In genomic region chr6:21003780-21004541, GRCh38 we compare ENCODE assay signal across 10 cellular contexts.
A peak's percentile ranks its signal among the peaks of the same experiment; 100 is the strongest.
DNase-seq lines count a peak whose midpoint lies in the region; ATAC-seq and TF ChIP-seq lines count a peak whose summit lies in the region.
"Had no signal": no experiment of that assay in that cellular context is flagged by ENCODE, and none has a peak within 500 bp of the region (broad histone marks: within the 10 kb centered on the region; RNA-seq: fewer than 3 reads in every experiment).

No MANE protein-coding gene starts in this region.

- no peak overlapping the region for H2BK120ac ChIP-seq in neuronal stem cell (ENCODE audit: low read depth, low read length)

- H3K4me3 Mint-ChIP-seq in activated CD4-positive, alpha-beta memory T cell treated with anti-CD3 and anti-CD28 coated beads for 36 hours, result no peak overlapping the region

- no peaks in the 10 kb centered on the region for H3K9me3 Mint-ChIP-seq in activated CD4-positive, alpha-beta memory T cell treated with anti-CD3 and anti-CD28 coated beads for 36 hours

- no peak overlapping the region for H2AK5ac ChIP-seq in neuronal stem cell (ENCODE audit: low read depth, low read length)

- H3K9me3 ChIP-seq in neuronal stem cell (replicated peaks in 1 of 2; ENCODE audit: control insufficient read depth in 2 of 2, insufficient read depth in 1 of 2, low read depth in 1 of 2, low read length in 2 of 2), result peaks cover 0 to 2% of the 10 kb centered on the region in 2 donors
- H3K9me3 ChIP-seq: thoracic aorta had no signal

- H3K36me3 ChIP-seq in neuronal stem cell (replicated peaks in 1 of 2; ENCODE audit: control insufficient read depth in 2 of 2, insufficient read depth in 2 of 2, low read length in 2 of 2), result peaks cover 1 to 8% of the 10 kb centered on the region in 2 donors
- H3K36me3 ChIP-seq: thoracic aorta had no signal

- peaks cover 3 to 4% of the 10 kb centered on the region in 2 donors for H3K4me1 ChIP-seq in neuronal stem cell (ENCODE audit: control insufficient read depth in 2 of 2, insufficient read depth in 1 of 2, low read depth in 1 of 2, low read length in 2 of 2)

- H3K23ac ChIP-seq in neuronal stem cell (ENCODE audit: low read depth, low read length, poor library complexity), result no peak overlapping the region

- H3K27ac Mint-ChIP-seq in activated CD4-positive, alpha-beta memory T cell treated with anti-CD3 and anti-CD28 coated beads for 36 hours, result no peak overlapping the region

- no peak overlapping the region for H3K4me3 ChIP-seq in foreskin fibroblast (ENCODE audit: low read depth in 1 of 2, low read length in 2 of 2)
- H3K4me3 ChIP-seq in neuronal stem cell (ENCODE audit: low read length in 2 of 2), result no peak overlapping the region
- H3K4me3 ChIP-seq: K562, thoracic aorta had no signal

- H3K4me1 Mint-ChIP-seq in activated CD4-positive, alpha-beta memory T cell treated with anti-CD3 and anti-CD28 coated beads for 36 hours (ENCODE audit: low read depth), result no peaks in the 10 kb centered on the region

- H3K4ac ChIP-seq in neuronal stem cell (ENCODE audit: low read length), result no peak overlapping the region

- CTCF ChIA-PET in activated CD4-positive, alpha-beta memory T cell treated with anti-CD3 and anti-CD28 coated beads for 36 hours (lab: Charles Lee), result no interaction called here

- H3K27ac ChIP-seq in neuronal stem cell (replicated peaks; ENCODE audit: low read length), result no peak overlapping the region
- H3K27ac ChIP-seq: thoracic aorta had no signal

- no peak overlapping the region for H2AFZ ChIP-seq in neuronal stem cell (ENCODE audit: low read length)

- no peak overlapping the region for H3K18ac ChIP-seq in neuronal stem cell (ENCODE audit: low read length)

- POLR2A ChIA-PET in activated CD4-positive, alpha-beta memory T cell treated with anti-CD3 and anti-CD28 coated beads for 36 hours (lab: Charles Lee), result no interaction called here

- ATAC-seq in GM18511 (IDR thresholded peaks at IDR 0.05; ENCODE audit: unreplicated experiment) (peak; percentile 87), HG02623 (IDR thresholded peaks at IDR 0.05; ENCODE audit: unreplicated experiment) (peak; percentile 82)
- ATAC-seq: K562 had no signal

- no peak overlapping the region for H2BK12ac ChIP-seq in neuronal stem cell (ENCODE audit: low read length)

- no peak overlapping the region for H3K4me2 ChIP-seq in neuronal stem cell (ENCODE audit: insufficient read depth, low read length, poor library complexity, severe bottlenecking)

- H4K8ac ChIP-seq in neuronal stem cell (ENCODE audit: low read depth, low read length), result no peak overlapping the region

- DNase-seq in NCI-H1930 (lab: John Stamatoyannopoulos, UW) (peak; percentile 27 to 74), foreskin fibroblast (peak; percentile 50 to 70), neuronal stem cell (ENCODE audit: low spot score) (no peak), GF-D8 (lab: John Stamatoyannopoulos, UW) (no peak), NCI-H1436 (lab: John Stamatoyannopoulos, UW) (no peak)
- DNase-seq in activated CD4-positive, alpha-beta memory T cell treated with anti-CD3 and anti-CD28 coated beads for 36 hours, result no peak

- H3K79me1 ChIP-seq in neuronal stem cell (ENCODE audit: low read depth, low read length), result no peaks in the 10 kb centered on the region

- intact Hi-C loops in activated CD4-positive, alpha-beta memory T cell treated with anti-CD3 and anti-CD28 coated beads for 36 hours (cut with micrococcal nuclease), result no loop called here

- H4K91ac ChIP-seq in neuronal stem cell (ENCODE audit: low read depth, low read length, poor library complexity), result no peak overlapping the region

- no peak overlapping the region for H2BK5ac ChIP-seq in neuronal stem cell (ENCODE audit: low read length)

- no peak for TF ChIP-seq CTCF in foreskin fibroblast (IDR thresholded peaks at IDR 0.05; ENCODE audit: low read depth, low read length)

- H3K27me3 ChIP-seq in neuronal stem cell (ENCODE audit: control insufficient read depth in 3 of 3, insufficient read depth in 3 of 3, low read depth in 1 of 3, low read length in 3 of 3), result no peaks in the 10 kb centered on the region

- H3K14ac ChIP-seq in neuronal stem cell (ENCODE audit: low read length), result no peak overlapping the region

- no CpG with 5 or more reads among the region's 3 CpGs for WGBS in neuronal stem cell (ENCODE audit: extremely low coverage in 2 of 2, insufficient read length in 2 of 2, insufficient replicate concordance in 1 of 2), 2 donors

- no peak overlapping the region for H2BK15ac ChIP-seq in neuronal stem cell (ENCODE audit: low read length)

- no peak overlapping the region for H3K9ac ChIP-seq in neuronal stem cell (ENCODE audit: low read depth, low read length, poor library complexity)

- H3K27me3 Mint-ChIP-seq in activated CD4-positive, alpha-beta memory T cell treated with anti-CD3 and anti-CD28 coated beads for 36 hours, result no peaks in the 10 kb centered on the region

- peaks cover 49% of the 10 kb centered on the region for H3K36me3 Mint-ChIP-seq in activated CD4-positive, alpha-beta memory T cell treated with anti-CD3 and anti-CD28 coated beads for 36 hours

Comparison
In these comparisons a context has a peak if more than half of its experiments do, and no peak if none do; other contexts are left out.
1. DNase-seq: peak in NCI-H1930 (2 of 2) and foreskin fibroblast (2 of 2); none in activated CD4-positive, alpha-beta memory T cell treated with anti-CD3 and anti-CD28 coated beads for 36 hours (single experiment), neuronal stem cell (single experiment), GF-D8 (single experiment) and NCI-H1436 (single experiment).